Comparison of ENCODE assay signal across 16 cellular contexts in the genomic region with DNA sequence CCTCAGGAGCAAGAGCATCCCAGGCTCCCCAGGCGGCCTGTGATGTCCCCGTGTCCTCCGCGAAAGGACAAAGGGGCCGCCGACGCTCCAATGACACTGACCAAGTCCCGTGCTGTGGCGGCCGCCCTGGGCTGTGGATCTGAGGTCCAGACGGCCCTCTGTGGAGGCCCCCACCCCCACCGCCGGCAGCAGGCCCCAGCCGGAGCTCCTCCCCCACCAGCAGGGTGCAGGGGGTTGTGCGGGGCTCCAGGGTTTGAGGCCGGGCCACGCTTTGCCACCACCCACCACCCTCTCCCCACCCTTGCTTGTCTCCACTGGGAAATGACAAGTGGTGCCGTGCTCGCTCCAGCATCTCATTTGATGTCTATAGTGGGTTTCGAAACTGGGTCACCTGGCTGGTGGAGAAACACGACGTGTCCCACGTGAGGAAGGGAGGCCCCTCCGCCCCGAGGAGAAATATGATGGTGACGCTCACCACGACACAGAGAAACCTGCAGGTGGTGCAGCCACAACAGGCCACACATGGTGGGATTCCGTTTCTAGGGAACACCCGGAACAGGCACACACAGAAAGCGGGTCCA. TPM values are rescaled to one million over a fixed set of nuclear protein-coding genes. Genes with fewer than 3 reads are reported as not detected.
A peak's percentile ranks its signal among the peaks of the same experiment; 100 is the strongest.
DNase-seq lines count a peak whose midpoint lies in the region; ATAC-seq and TF ChIP-seq lines count a peak whose summit lies in the region.
"Had no signal": no experiment of that assay in that cellular context is flagged by ENCODE, and none has a peak within 500 bp of the region (broad histone marks: within the 10 kb centered on the region; RNA-seq: fewer than 3 reads in every experiment).

No MANE protein-coding gene starts in this region.

- H3K27me3 Mint-ChIP-seq in MCF 10A (ENCODE audit: insufficient read depth, unreplicated experiment) (no peaks in the 10 kb centered on the region), T-cell (no peaks in the 10 kb centered on the region), H9 (ENCODE audit: low read depth) (no peaks in the 10 kb centered on the region)
- H3K27me3 Mint-ChIP-seq: CD4-positive, alpha-beta T cell had no signal

- ATAC-seq in RWPE2 (ENCODE audit: low read depth) (no peak), mucosa of descending colon (no peak), T-cell (replicated peaks in 1 of 4) (no peak), HG03354 (IDR thresholded peaks at IDR 0.05; ENCODE audit: poor library complexity, severe bottlenecking, unreplicated experiment) (no peak)

- H2BK20ac ChIP-seq in H9 (ENCODE audit: low read depth, low read length, poor library complexity, severe bottlenecking): no peak overlapping the region

- no peak overlapping the region for H3K27ac Mint-ChIP-seq in MCF 10A (ENCODE audit: low read depth, unreplicated experiment)
- H3K27ac Mint-ChIP-seq in T-cell: no peak overlapping the region
- H3K27ac Mint-ChIP-seq in H9: no peak overlapping the region
- H3K27ac Mint-ChIP-seq: CD4-positive, alpha-beta T cell had no signal

- no TSS peak for BruUV-seq in MCF 10A (replicated peaks; lab: Mats Ljungman, UMichigan)

- H3K4me1 Mint-ChIP-seq in MCF 10A (ENCODE audit: insufficient read depth, unreplicated experiment) (no peaks in the 10 kb centered on the region), T-cell (peaks cover 5 to 12% (median 9%) of the 10 kb centered on the region in 3 donors), H9 (peaks cover 2 to 7% of the 10 kb centered on the region in 2 experiments; a peak in 2 of 4 replicates)

- H2BK5ac ChIP-seq in H9 (ENCODE audit: insufficient read length, low read length): no peak overlapping the region

- H2BK120ac ChIP-seq in H9 (ENCODE audit: low read depth, low read length, poor library complexity, severe bottlenecking): no peak overlapping the region

- H3K4me3 ChIP-seq in breast epithelium (no peak overlapping the region), RWPE2 (ENCODE audit: severe bottlenecking) (no peak overlapping the region), mucosa of descending colon (no peak overlapping the region), spleen (no peak overlapping the region)
- H3K4me3 ChIP-seq: HAP-1 had no signal

- 82 to 91% (median 86%) methylated on average over 29 to 30 of the region's 30 CpGs for WGBS in spleen, 5 donors
- no CpG with 5 or more reads among the region's 30 CpGs for WGBS in H9 (ENCODE audit: extremely low coverage, insufficient read length, low lambda C conversion rate)

- H4K8ac ChIP-seq in H9 (replicated peaks; ENCODE audit: insufficient read length, low read depth, low read length): no peak overlapping the region

- H2BK15ac ChIP-seq in H9 (ENCODE audit: low read depth, low read length): no peak overlapping the region

- intact Hi-C loops in breast epithelium (cut with DNase I; ENCODE audit: low total_unique reads) (no loop called here), MCF 10A (cut with micrococcal nuclease) (no loop called here), mucosa of descending colon (cut with DNase I, micrococcal nuclease) (no loop called here), spleen (cut with DNase I; ENCODE audit: low total_unique reads) (no loop called here)

- H3K36me3 ChIP-seq in breast epithelium: no peaks in the 10 kb centered on the region
- H3K36me3 ChIP-seq in RWPE2 (ENCODE audit: low read depth): no peaks in the 10 kb centered on the region
- H3K36me3 ChIP-seq in mucosa of descending colon (ENCODE audit: low read depth): no peaks in the 10 kb centered on the region
- no peaks in the 10 kb centered on the region for H3K36me3 ChIP-seq in spleen
- H3K36me3 ChIP-seq: HAP-1 had no signal

- H3T11ph ChIP-seq in H9 (ENCODE audit: low read length): no peak overlapping the region

- no peaks in the 10 kb centered on the region for H4K20me1 ChIP-seq in H9 (ENCODE audit: control insufficient read depth, insufficient read depth, insufficient read length)

- no peaks in the 10 kb centered on the region for H3K36me3 Mint-ChIP-seq in MCF 10A (ENCODE audit: insufficient read depth, unreplicated experiment)
- H3K36me3 Mint-ChIP-seq in T-cell: no peaks in the 10 kb centered on the region
- H3K36me3 Mint-ChIP-seq in H9 (ENCODE audit: insufficient read depth in 1 of 3, low read depth in 3 of 3): no peaks in the 10 kb centered on the region; a peak in 1 of 7 replicates

- no peak overlapping the region for H2AK5ac ChIP-seq in H9 (ENCODE audit: insufficient read length, low read length)

- POLR2A ChIA-PET in MCF 10A (lab: Yijun Ruan, JAX) (no interaction called here), T-cell (lab: Charles Lee) (no interaction called here)

- H3K9me3 ChIP-seq in breast epithelium: no peaks in the 10 kb centered on the region
- no peaks in the 10 kb centered on the region for H3K9me3 ChIP-seq in RWPE2 (ENCODE audit: severe bottlenecking)
- H3K9me3 ChIP-seq in mucosa of descending colon: no peaks in the 10 kb centered on the region
- H3K9me3 ChIP-seq in spleen: no peaks in the 10 kb centered on the region
- no peaks in the 10 kb centered on the region for H3K9me3 ChIP-seq in H9 (ENCODE audit: control insufficient read depth, low read depth, low read length)
- H3K9me3 ChIP-seq: Caco-2, HAP-1 had no signal

- H3K27me3 ChIP-seq in breast epithelium (no peaks in the 10 kb centered on the region), RWPE2 (ENCODE audit: insufficient read depth, poor library complexity, severe bottlenecking) (no peaks in the 10 kb centered on the region), spleen (replicated peaks in 1 of 7) (no peaks in the 10 kb centered on the region), H9 (ENCODE audit: insufficient read depth, low read length) (no peaks in the 10 kb centered on the region)

- peaks cover 0 to 3% of the 10 kb centered on the region in 2 donors for H3K4me1 ChIP-seq in breast epithelium
- H3K4me1 ChIP-seq in RWPE2 (ENCODE audit: insufficient read depth, poor library complexity, severe bottlenecking): no peaks in the 10 kb centered on the region
- H3K4me1 ChIP-seq in mucosa of descending colon (ENCODE audit: low read depth): no peaks in the 10 kb centered on the region
- H3K4me1 ChIP-seq in spleen: peaks cover 0 to 17% (median 7%) of the 10 kb centered on the region in 6 donors
- no peaks in the 10 kb centered on the region for H3K4me1 ChIP-seq in H9 (ENCODE audit: insufficient read depth, low read length)
- H3K4me1 ChIP-seq: Caco-2, HAP-1 had no signal

- no peak for TF ChIP-seq CTCF in breast epithelium (IDR thresholded peaks at IDR 0.05)
- TF ChIP-seq CTCF in MCF 10A (IDR thresholded peaks at IDR 0.05; ENCODE audit: unreplicated experiment): no peak
- TF ChIP-seq CTCF in RWPE2 (IDR thresholded peaks at IDR 0.05; ENCODE audit: poor library complexity, severe bottlenecking): no peak
- no peak for TF ChIP-seq CTCF in mucosa of descending colon (IDR thresholded peaks at IDR 0.05)
- no peak for TF ChIP-seq CTCF in spleen (IDR thresholded peaks at IDR 0.05 in 8 of 11, conservative IDR thresholded peaks at IDR 0.05 in 3 of 11)
- no peak for TF ChIP-seq CTCF in H9 (conservative IDR thresholded peaks at IDR 0.05)

- H3K23me2 ChIP-seq in H9 (ENCODE audit: insufficient read length, low read depth, low read length, poor library complexity, severe bottlenecking): no peaks in the 10 kb centered on the region

- no peak overlapping the region for H3K23ac ChIP-seq in H9 (ENCODE audit: insufficient read length, low read depth, low read length)

- no peaks in the 10 kb centered on the region for H3K9me3 Mint-ChIP-seq in MCF 10A (ENCODE audit: unreplicated experiment)
- no peaks in the 10 kb centered on the region for H3K9me3 Mint-ChIP-seq in T-cell
- H3K9me3 Mint-ChIP-seq in H9: peaks cover 0 to 4% of the 10 kb centered on the region in 2 experiments; a peak in 2 of 5 replicates
- H3K9me3 Mint-ChIP-seq: CD4-positive, alpha-beta T cell had no signal

- TF ChIP-seq POLR2A in breast epithelium (IDR thresholded peaks at IDR 0.05) (no peak), spleen (IDR thresholded peaks at IDR 0.05) (no peak)

- H3K27ac ChIP-seq in breast epithelium (peak overlapping the region; percentile 25 to 60), RWPE2 (ENCODE audit: poor library complexity, severe bottlenecking) (no peak overlapping the region), spleen (no peak overlapping the region), H9 (ENCODE audit: insufficient read length, low read depth, low read length) (no peak overlapping the region)

- H3K56ac ChIP-seq in H9 (ENCODE audit: insufficient read length, low read depth, low read length): no peak overlapping the region

- H4K5ac ChIP-seq in H9 (ENCODE audit: insufficient read length, low read depth, low read length): no peak overlapping the region

- DNase-seq in breast epithelium (ENCODE audit: low spot score in 2 of 2): no peak
- no peak for DNase-seq in MCF 10A (ENCODE audit: unreplicated experiment)
- DNase-seq in RWPE2 (ENCODE audit: low spot score): peak; percentile 57
- peak in 2 of 3 donors; percentile 10 to 25 for DNase-seq in mucosa of descending colon
- peak; percentile 57 for DNase-seq in spleen
- no peak for DNase-seq in T-cell
- DNase-seq in H9: no peak
- DNase-seq: 8988T; Caco-2; CD4-positive, alpha-beta T cell; NCI-H1105; NCI-H2081 treated with DMSO at 0.1 percent for 48 hours; NK-92 treated with Interleukin-12 subunit alpha and Interleukin-12 subunit beta, amount 100 ng/mL, for 24 hours; SHP77 had no signal

- no peak overlapping the region for H3K14ac ChIP-seq in H9 (ENCODE audit: insufficient read depth, low read length)

- H3K79me1 ChIP-seq in H9 (ENCODE audit: insufficient read depth, low read depth, low read length, poor library complexity, severe bottlenecking): no peaks in the 10 kb centered on the region

- no peak overlapping the region for H2AFZ ChIP-seq in H9 (ENCODE audit: low read length)

- H3K4me2 ChIP-seq in H9 (ENCODE audit: insufficient read depth, insufficient read length, low read length): no peak overlapping the region

- no peak overlapping the region for H4K91ac ChIP-seq in H9 (ENCODE audit: insufficient read length, low read depth, low read length)

- H2BK12ac ChIP-seq in H9 (ENCODE audit: insufficient read length, low read depth, low read length): no peak overlapping the region

- H3K4me3 Mint-ChIP-seq in MCF 10A (ENCODE audit: unreplicated experiment) (no peak overlapping the region), T-cell (no peak overlapping the region), H9 (no peak overlapping the region)
- H3K4me3 Mint-ChIP-seq: CD4-positive, alpha-beta T cell had no signal

- CTCF ChIA-PET in MCF 10A (lab: Yijun Ruan, JAX): no interaction called here
- CTCF ChIA-PET in T-cell (lab: Charles Lee): no interaction called here

- no peak overlapping the region for H3K9ac ChIP-seq in H9 (ENCODE audit: extremely low read depth, insufficient read length, low read length)

- H3K79me2 ChIP-seq in H9 (ENCODE audit: insufficient read depth, low read length): no peaks in the 10 kb centered on the region

- no peak overlapping the region for H3K18ac ChIP-seq in H9 (ENCODE audit: insufficient read length, low read depth, low read length)

- H3K4ac ChIP-seq in H9 (ENCODE audit: low read depth, low read length): no peak overlapping the region

RNA-seq across cellular contexts. Expression of a gene that starts 31.1 kb away (rescaled TPM):
- total RNA-seq in breast epithelium (1 to 10 TPM in 1 of 3 donors, under 1 TPM in 2; 0.80 to 1.5 (median 0.98) TPM), MCF 10A (2022) (not detected in 2 replicates), mucosa of descending colon (1 to 10 TPM in 1 of 3 donors, under 1 TPM in 2; 0.35 to 1.4 (median 0.51) TPM), spleen (1 to 10 TPM; 2.4 to 8.0 (median 4.0) TPM), T-cell (1 to 10 TPM in 4 of 5 donors, under 1 TPM in 1; 0.63 to 1.8 (median 1.6) TPM), H9 (2021) (4.4 TPM in 2 replicates)
- under 1 TPM; 0.27 to 0.96 (median 0.35) TPM for polyA plus RNA-seq in spleen

Comparison
In these comparisons a context has a peak if more than half of its experiments do, and no peak if none do; other contexts are left out.
1. DNase-seq: peak in RWPE2 (single experiment), mucosa of descending colon (2 of 3) and spleen (single experiment); none in breast epithelium (0 of 2), MCF 10A (single experiment), T-cell (0 of 34) and H9 (single experiment).
2. H3K27ac ChIP-seq: peak in breast epithelium (2 of 2); none in RWPE2 (single experiment), spleen (0 of 8) and H9 (single experiment).